ENCODE assay signal across 8 cellular contexts in genomic region chr3:172750069-172750367, GRCh38. TPM values are rescaled to one million over a fixed set of nuclear protein-coding genes. Genes with fewer than 3 reads are reported as not detected.
A peak's percentile ranks its signal among the peaks of the same experiment; 100 is the strongest.
DNase-seq lines count a peak whose midpoint lies in the region; ATAC-seq and TF ChIP-seq lines count a peak whose summit lies in the region.

No MANE protein-coding gene starts in this region.

- no peak overlapping the region for H2AK5ac ChIP-seq in neuronal stem cell (ENCODE audit: low read depth, low read length)

- H2BK12ac ChIP-seq in neuronal stem cell (ENCODE audit: low read length): no peak overlapping the region

- no CpG with 5 or more reads among the region's 9 CpGs for WGBS in neuronal stem cell (ENCODE audit: extremely low coverage in 2 of 2, insufficient read length in 2 of 2, insufficient replicate concordance in 1 of 2), 2 donors

- peaks cover 0 to 2% of the 10 kb centered on the region in 2 donors for H3K27me3 Mint-ChIP-seq in CD8-positive, alpha-beta memory T cell
- no peaks in the 10 kb centered on the region for H3K27me3 Mint-ChIP-seq in effector memory CD8-positive, alpha-beta T cell

- CTCF ChIA-PET in CD8-positive, alpha-beta memory T cell (lab: Charles Lee): interaction anchor here (0.7 to 1.6 kb wide), 9 partner anchors 9 to 1879 kb away, joined by 3 to 6 read pairs (median 3); no protein-coding TSS in a partner anchor

- no peak overlapping the region for H2BK120ac ChIP-seq in neuronal stem cell (ENCODE audit: low read depth, low read length)

- no peak overlapping the region for H3K14ac ChIP-seq in neuronal stem cell (ENCODE audit: low read length)

- peaks cover 0 to 6% (median 0%) of the 10 kb centered on the region in 3 donors for H3K36me3 Mint-ChIP-seq in CD8-positive, alpha-beta memory T cell
- peaks cover 9% of the 10 kb centered on the region for H3K36me3 Mint-ChIP-seq in effector memory CD8-positive, alpha-beta T cell (ENCODE audit: insufficient read depth)

- no peak for ATAC-seq in effector memory CD8-positive, alpha-beta T cell (replicated peaks)
- no peak for ATAC-seq in GM18867 (IDR thresholded peaks at IDR 0.05; ENCODE audit: unreplicated experiment)

- no peak overlapping the region for H4K91ac ChIP-seq in neuronal stem cell (ENCODE audit: low read depth, low read length, poor library complexity)

- peaks cover 24 to 40% (median 30%) of the 10 kb centered on the region in 3 donors for H3K4me1 Mint-ChIP-seq in CD8-positive, alpha-beta memory T cell
- H3K4me1 Mint-ChIP-seq in effector memory CD8-positive, alpha-beta T cell (ENCODE audit: low read depth in 2 of 2): peaks cover 6 to 17% of the 10 kb centered on the region in 2 donors

- peak overlapping the region; percentile 71 to 94 (median 90) for H3K27ac Mint-ChIP-seq in CD8-positive, alpha-beta memory T cell
- peak overlapping the region; percentile 55 to 86 for H3K27ac Mint-ChIP-seq in effector memory CD8-positive, alpha-beta T cell

- H3K4me3 Mint-ChIP-seq in CD8-positive, alpha-beta memory T cell: peak overlapping the region; percentile 91 to 97 (median 96)
- H3K4me3 Mint-ChIP-seq in effector memory CD8-positive, alpha-beta T cell: peak overlapping the region; percentile 89 to 91

- H3F3A ChIP-seq in Loucy (ENCODE audit: low read depth): no peaks in the 10 kb centered on the region

- H3K18ac ChIP-seq in neuronal stem cell (ENCODE audit: low read length): no peak overlapping the region

- H3K27ac ChIP-seq in CD8-positive, alpha-beta memory T cell (ENCODE audit: low read depth, low read length): peak overlapping the region; percentile 83
- H3K27ac ChIP-seq in neuronal stem cell (replicated peaks; ENCODE audit: low read length): no peak overlapping the region

- peaks cover 11% of the 10 kb centered on the region for H3K4me1 ChIP-seq in CD8-positive, alpha-beta memory T cell (ENCODE audit: insufficient read depth, low read length)
- peaks cover 23% of the 10 kb centered on the region for H3K4me1 ChIP-seq in Loucy (ENCODE audit: insufficient read depth, low read length, poor library complexity, severe bottlenecking)
- H3K4me1 ChIP-seq in neuronal stem cell (ENCODE audit: control insufficient read depth in 2 of 2, insufficient read depth in 1 of 2, low read depth in 1 of 2, low read length in 2 of 2): peaks cover 0 to 8% of the 10 kb centered on the region in 2 donors

- no peak overlapping the region for H3K23ac ChIP-seq in neuronal stem cell (ENCODE audit: low read depth, low read length, poor library complexity)

- no peak overlapping the region for H2BK15ac ChIP-seq in neuronal stem cell (ENCODE audit: low read length)

- peak overlapping the region; percentile 78 for H3K4me3 ChIP-seq in CD8-positive, alpha-beta memory T cell (ENCODE audit: low read length)
- peak overlapping the region; percentile 77 for H3K4me3 ChIP-seq in Loucy (ENCODE audit: low read length, poor library complexity, severe bottlenecking)
- H3K4me3 ChIP-seq in neuronal stem cell (ENCODE audit: low read length in 2 of 2): peak overlapping the region in 1 of 2 donors; percentile 99

- no peaks in the 10 kb centered on the region for H3K9me3 ChIP-seq in CD8-positive, alpha-beta memory T cell (ENCODE audit: low read length)
- H3K9me3 ChIP-seq in Loucy (ENCODE audit: insufficient read depth, low read depth, low read length): no peaks in the 10 kb centered on the region
- no peaks in the 10 kb centered on the region for H3K9me3 ChIP-seq in neuronal stem cell (replicated peaks in 1 of 2; ENCODE audit: control insufficient read depth in 2 of 2, insufficient read depth in 1 of 2, low read depth in 1 of 2, low read length in 2 of 2)

- no peaks in the 10 kb centered on the region for H3K9me2 ChIP-seq in Loucy (replicated peaks; ENCODE audit: low read depth, low read length)

- no peak for TF ChIP-seq CTCF in Loucy (conservative IDR thresholded peaks at IDR 0.05; ENCODE audit: low read length)

- H3K9me3 Mint-ChIP-seq in CD8-positive, alpha-beta memory T cell: no peaks in the 10 kb centered on the region
- H3K9me3 Mint-ChIP-seq in effector memory CD8-positive, alpha-beta T cell: no peaks in the 10 kb centered on the region

- H3K4me2 ChIP-seq in Loucy (ENCODE audit: low read depth, low read length, poor library complexity, severe bottlenecking): peak overlapping the region; percentile 75
- H3K4me2 ChIP-seq in neuronal stem cell (ENCODE audit: insufficient read depth, low read length, poor library complexity, severe bottlenecking): peak overlapping the region; percentile 48

- H3K27me3 ChIP-seq in CD8-positive, alpha-beta memory T cell (ENCODE audit: insufficient read depth, low read length, poor library complexity, severe bottlenecking): no peaks in the 10 kb centered on the region
- H3K27me3 ChIP-seq in Loucy (ENCODE audit: insufficient read depth, low read length, poor library complexity, severe bottlenecking) (no peaks in the 10 kb centered on the region), neuronal stem cell (ENCODE audit: control insufficient read depth in 3 of 3, insufficient read depth in 3 of 3, low read depth in 1 of 3, low read length in 3 of 3) (no peaks in the 10 kb centered on the region)

- no peak overlapping the region for H2BK5ac ChIP-seq in neuronal stem cell (ENCODE audit: low read length)

- POLR2A ChIA-PET in CD8-positive, alpha-beta memory T cell (lab: Charles Lee): interaction anchor here (0.9 to 1.0 kb wide), 2 partner anchors 39 to 40 kb away, joined by 3 to 5 read pairs; partner anchors contain the start of gene NCEH1

- H3K4ac ChIP-seq in neuronal stem cell (ENCODE audit: low read length): no peak overlapping the region

- peaks cover 25% of the 10 kb centered on the region for H4K20me1 ChIP-seq in Loucy (ENCODE audit: insufficient read depth, low read length, poor library complexity, severe bottlenecking)

- H3K79me2 ChIP-seq in Loucy (ENCODE audit: insufficient read depth, low read length): peaks cover 43% of the 10 kb centered on the region

- no peak overlapping the region for H4K8ac ChIP-seq in neuronal stem cell (ENCODE audit: low read depth, low read length)

- H2AFZ ChIP-seq in Loucy (ENCODE audit: low read length): peak overlapping the region; percentile 77
- peak overlapping the region; percentile 99 for H2AFZ ChIP-seq in neuronal stem cell (ENCODE audit: low read length)

- peak overlapping the region; percentile 61 for H3K9ac ChIP-seq in Loucy (ENCODE audit: low read depth, low read length, poor library complexity, severe bottlenecking)
- H3K9ac ChIP-seq in neuronal stem cell (ENCODE audit: low read depth, low read length, poor library complexity): no peak overlapping the region

- peaks cover 2% of the 10 kb centered on the region for H3K79me1 ChIP-seq in neuronal stem cell (ENCODE audit: low read depth, low read length)

- H3K36me3 ChIP-seq in CD8-positive, alpha-beta memory T cell (ENCODE audit: insufficient read depth, low read length): no peaks in the 10 kb centered on the region
- no peaks in the 10 kb centered on the region for H3K36me3 ChIP-seq in Loucy (ENCODE audit: insufficient read depth, low read length)
- H3K36me3 ChIP-seq in neuronal stem cell (replicated peaks in 1 of 2; ENCODE audit: control insufficient read depth in 2 of 2, insufficient read depth in 2 of 2, low read length in 2 of 2): peaks cover 3 to 28% of the 10 kb centered on the region in 2 donors

- peak in 1 of 5 donors; percentile 44 for DNase-seq in CD8-positive, alpha-beta memory T cell
- no peak for DNase-seq in effector memory CD8-positive, alpha-beta T cell
- no peak for DNase-seq in neuronal stem cell (ENCODE audit: low spot score)
- DNase-seq in CD1c-positive myeloid dendritic cell (ENCODE audit: extremely low spot score): no peak
- no peak for DNase-seq in HPDE6-E6E7 (ENCODE audit: extremely low spot score)
- no peak for DNase-seq in iPS-NIHi11 (ENCODE audit: low spot score)

RNA-seq across cellular contexts. Expression of gene ECT2, which starts 0.5 kb away (rescaled TPM):
- 10 to 100 TPM; 31.9 to 32.9 TPM for total RNA-seq in CD8-positive, alpha-beta memory T cell
- 2.4 TPM for polyA plus RNA-seq in CD8-positive, alpha-beta memory T cell
- polyA plus RNA-seq in neuronal stem cell (2013, experiment 1 of 2): 89.2 TPM
- 86.2 TPM for polyA plus RNA-seq in neuronal stem cell (2013, experiment 2 of 2)

RNA-seq across cellular contexts. Expression of gene NCEH1, which starts 39.2 kb away (rescaled TPM):
- 10 to 100 TPM in 1 of 2 experiments, 1 to 10 TPM in 1; 9.1 to 12.9 TPM for total RNA-seq in CD8-positive, alpha-beta memory T cell
- 3.5 TPM for polyA plus RNA-seq in CD8-positive, alpha-beta memory T cell
- polyA plus RNA-seq in neuronal stem cell (2013, experiment 1 of 2): 2.0 TPM
- polyA plus RNA-seq in neuronal stem cell (2013, experiment 2 of 2): 2.0 TPM
